Comparison of ENCODE assay signal across 1 cellular context in genomic region chr3:79019924-79020173, GRCh38.
TF ChIP-seq lines count a peak whose summit lies in the region.

No MANE protein-coding gene starts in this region.

TF ChIP-seq in SK-N-SH, 30 proteins besides CTCF, POLR2A, EP300 and RAD21 (continued from another document):
- no peak for TF ChIP-seq ZBTB33 (IDR thresholded peaks at IDR 0.05; ENCODE audit: borderline replicate concordance, low read depth)
- TF ChIP-seq PBX3 (IDR thresholded peaks at IDR 0.05) = no peak
- no peak for TF ChIP-seq GABPA (IDR thresholded peaks at IDR 0.05; ENCODE audit: low read depth)
- TF ChIP-seq EZH2phosphoT487 (IDR thresholded peaks at IDR 0.05; ENCODE audit: borderline replicate concordance, low read depth) = no peak
- no peak for TF ChIP-seq USF2 (IDR thresholded peaks at IDR 0.05; ENCODE audit: borderline replicate concordance, low read depth, low read length)
- no peak for TF ChIP-seq SIN3A (IDR thresholded peaks at IDR 0.05; ENCODE audit: borderline replicate concordance, low read depth, low read length)
- TF ChIP-seq RXRA (IDR thresholded peaks at IDR 0.05; ENCODE audit: borderline replicate concordance, low read depth) = no peak
- TF ChIP-seq CHD2 (IDR thresholded peaks at IDR 0.05; ENCODE audit: low read length, partially characterized antibody) = no peak
- no peak for TF ChIP-seq MXI1 (IDR thresholded peaks at IDR 0.05; ENCODE audit: low read depth, low read length)
- no peak for TF ChIP-seq USF1 (IDR thresholded peaks at IDR 0.05; ENCODE audit: borderline replicate concordance, low read depth)
- no peak for TF ChIP-seq TAF1 (IDR thresholded peaks at IDR 0.05; ENCODE audit: borderline replicate concordance, low read depth, low read length)
- no peak for TF ChIP-seq SMC3 (IDR thresholded peaks at IDR 0.05; ENCODE audit: low read depth, low read length)
- TF ChIP-seq TCF12 (IDR thresholded peaks at IDR 0.05) = no peak
- no peak for TF ChIP-seq NRF1 (IDR thresholded peaks at IDR 0.05; ENCODE audit: low read depth, low read length)
